26 cellular contexts compared by ENCODE assay signal in the genomic region with DNA sequence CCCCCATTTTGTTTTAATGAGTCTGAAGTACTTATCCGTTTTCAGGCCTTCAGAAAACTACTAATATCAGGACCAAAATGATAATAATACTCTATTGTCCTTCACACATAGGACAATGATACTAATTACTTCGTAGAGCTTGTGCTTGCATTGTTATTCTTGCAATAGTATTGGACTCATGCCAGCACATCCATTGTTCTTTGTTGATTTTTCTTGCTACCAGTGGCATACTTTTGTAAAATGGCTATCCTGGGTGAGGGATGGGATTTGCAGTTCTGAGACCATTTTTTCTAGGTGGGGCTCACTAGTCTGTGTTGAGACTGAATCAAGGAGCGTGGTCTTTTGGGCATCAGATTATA.
DNase-seq lines count a peak whose midpoint lies in the region; ATAC-seq and TF ChIP-seq lines count a peak whose summit lies in the region.
"Had no signal": no experiment of that assay in that cellular context is flagged by ENCODE, and none has a peak within 500 bp of the region (broad histone marks: within the 10 kb centered on the region; RNA-seq: fewer than 3 reads in every experiment).

No MANE protein-coding gene starts in this region.

- DNase-seq in Ammon's horn (ENCODE audit: low spot score) (peak; percentile 76), COR-L47 (lab: John Stamatoyannopoulos, UW) (peak; percentile 95), NCI-H345 (lab: John Stamatoyannopoulos, UW) (peak; percentile 70), globus pallidus (ENCODE audit: low spot score) (peak; percentile 81), HUDEP-2 (lab: John Stamatoyannopoulos, UW; ENCODE audit: unreplicated experiment in 76 of 76) (no peak), CD14-positive monocyte (ENCODE audit: low spot score) (no peak)
- no peak for DNase-seq in activated CD4-positive, alpha-beta memory T cell treated with anti-CD3 and anti-CD28 coated beads, Interleukin-2, amount 10 ng/mL, durations not matched to agents 7 days and 5 days
- DNase-seq: activated CD4-positive, alpha-beta T cell treated with anti-CD3 and anti-CD28 coated beads, Interleukin-2, amount 50 U/mL, for 4 hours; activated CD4-positive, CD25-positive, alpha-beta regulatory T cell; activated CD8-positive, alpha-beta memory T cell treated with anti-CD3 and anti-CD28 coated beads, Interleukin-2, amount 50 U/mL, for 4 hours; CD4-positive, alpha-beta T cell; DMS153; dorsolateral prefrontal cortex; naive thymus-derived CD8-positive, alpha-beta T cell; SJCRH30; spleen; stimulated activated CD4-positive, alpha-beta T cell treated with anti-CD3 and anti-CD28 coated beads, Interleukin-2, amount 100 ng/mL, for 48 hours; T-cell; upper lobe of right lung had no signal

- peaks cover 22% of the 10 kb centered on the region for H3K4me1 Mint-ChIP-seq in CD14-positive monocyte
- H3K4me1 Mint-ChIP-seq in activated CD4-positive, alpha-beta memory T cell treated with anti-CD3 and anti-CD28 coated beads, Interleukin-2, amount 10 ng/mL, durations not matched to agents 7 days and 5 days = no peaks in the 10 kb centered on the region
- H3K4me1 Mint-ChIP-seq: activated T-helper 17 cell treated with anti-CD3 and anti-CD28 coated beads, Interleukin-2, amount 50 U/mL, for 72 hours; naive thymus-derived CD8-positive, alpha-beta T cell; stimulated activated effector memory CD8-positive, alpha-beta T cell treated with anti-CD3 and anti-CD28 coated beads, Interleukin-12 subunit alpha, Interleukin-12 subunit beta, amount 100 ng/mL, for 72 hours; T-cell had no signal

- intact Hi-C loops in CD14-positive monocyte (cut with micrococcal nuclease) = no loop called here

- H3K4me3 Mint-ChIP-seq in CD14-positive monocyte = no peak overlapping the region
- H3K4me3 Mint-ChIP-seq in activated CD4-positive, alpha-beta memory T cell treated with anti-CD3 and anti-CD28 coated beads, Interleukin-2, amount 10 ng/mL, durations not matched to agents 7 days and 5 days = no peak overlapping the region
- H3K4me3 Mint-ChIP-seq: activated T-helper 17 cell treated with anti-CD3 and anti-CD28 coated beads, Interleukin-2, amount 50 U/mL, for 72 hours; CD4-positive, alpha-beta T cell; mesothelial cell of epicardium; naive thymus-derived CD8-positive, alpha-beta T cell; stimulated activated effector memory CD8-positive, alpha-beta T cell treated with anti-CD3 and anti-CD28 coated beads, Interleukin-12 subunit alpha, Interleukin-12 subunit beta, amount 100 ng/mL, for 72 hours; T-cell had no signal

- H3K9me3 Mint-ChIP-seq in CD14-positive monocyte = no peaks in the 10 kb centered on the region
- H3K9me3 Mint-ChIP-seq in activated CD4-positive, alpha-beta memory T cell treated with anti-CD3 and anti-CD28 coated beads, Interleukin-2, amount 10 ng/mL, durations not matched to agents 7 days and 5 days = no peaks in the 10 kb centered on the region
- H3K9me3 Mint-ChIP-seq: activated naive CD4-positive, alpha-beta T cell treated with anti-CD3 and anti-CD28 coated beads, Interleukin-2, amount 50 U/mL, for 72 hours; activated T-helper 17 cell treated with anti-CD3 and anti-CD28 coated beads, Interleukin-2, amount 50 U/mL, for 72 hours; CD4-positive, alpha-beta T cell; mesothelial cell of epicardium; naive thymus-derived CD8-positive, alpha-beta T cell; stimulated activated effector memory CD8-positive, alpha-beta T cell treated with anti-CD3 and anti-CD28 coated beads, Interleukin-12 subunit alpha, Interleukin-12 subunit beta, amount 100 ng/mL, for 72 hours; T-cell had no signal

- POLR2A ChIA-PET in activated CD4-positive, alpha-beta memory T cell treated with anti-CD3 and anti-CD28 coated beads, Interleukin-2, amount 10 ng/mL, durations not matched to agents 7 days and 5 days (lab: Charles Lee) = no interaction called here

- ATAC-seq in GM21737 (IDR thresholded peaks at IDR 0.05; ENCODE audit: unreplicated experiment) = no peak
- ATAC-seq: activated naive CD4-positive, alpha-beta T cell treated with anti-CD3 and anti-CD28 coated beads, Interleukin-2, amount 50 U/mL, for 72 hours; activated T-helper 17 cell treated with anti-CD3 and anti-CD28 coated beads, Interleukin-2, amount 50 U/mL, for 72 hours; left lobe of liver; naive thymus-derived CD8-positive, alpha-beta T cell; Panc1; stimulated activated effector memory CD8-positive, alpha-beta T cell treated with anti-CD3 and anti-CD28 coated beads, Interleukin-12 subunit alpha, Interleukin-12 subunit beta, amount 100 ng/mL, for 72 hours; T-cell; upper lobe of right lung had no signal

- H3K36me3 Mint-ChIP-seq in CD14-positive monocyte = no peaks in the 10 kb centered on the region
- H3K36me3 Mint-ChIP-seq in activated CD4-positive, alpha-beta memory T cell treated with anti-CD3 and anti-CD28 coated beads, Interleukin-2, amount 10 ng/mL, durations not matched to agents 7 days and 5 days (ENCODE audit: low read depth) = no peaks in the 10 kb centered on the region
- H3K36me3 Mint-ChIP-seq: activated naive CD4-positive, alpha-beta T cell treated with anti-CD3 and anti-CD28 coated beads, Interleukin-2, amount 50 U/mL, for 72 hours; mesothelial cell of epicardium; naive thymus-derived CD8-positive, alpha-beta T cell; stimulated activated effector memory CD8-positive, alpha-beta T cell treated with anti-CD3 and anti-CD28 coated beads, Interleukin-12 subunit alpha, Interleukin-12 subunit beta, amount 100 ng/mL, for 72 hours; T-cell had no signal

- CTCF ChIA-PET in activated CD4-positive, alpha-beta memory T cell treated with anti-CD3 and anti-CD28 coated beads, Interleukin-2, amount 10 ng/mL, durations not matched to agents 7 days and 5 days (lab: Charles Lee) = no interaction called here

- H3K27me3 Mint-ChIP-seq in CD14-positive monocyte (ENCODE audit: low read depth in 3 of 3) = no peaks in the 10 kb centered on the region
- peaks cover 47% of the 10 kb centered on the region for H3K27me3 Mint-ChIP-seq in activated CD4-positive, alpha-beta memory T cell treated with anti-CD3 and anti-CD28 coated beads, Interleukin-2, amount 10 ng/mL, durations not matched to agents 7 days and 5 days
- H3K27me3 Mint-ChIP-seq: CD4-positive, alpha-beta T cell had no signal

- TF ChIP-seq CTCF in CD14-positive monocyte (IDR thresholded peaks at IDR 0.05) = no peak

- H3K27ac Mint-ChIP-seq in CD14-positive monocyte = no peak overlapping the region
- H3K27ac Mint-ChIP-seq in activated CD4-positive, alpha-beta memory T cell treated with anti-CD3 and anti-CD28 coated beads, Interleukin-2, amount 10 ng/mL, durations not matched to agents 7 days and 5 days = no peak overlapping the region
- H3K27ac Mint-ChIP-seq: activated naive CD4-positive, alpha-beta T cell treated with anti-CD3 and anti-CD28 coated beads, Interleukin-2, amount 50 U/mL, for 72 hours; activated T-helper 17 cell treated with anti-CD3 and anti-CD28 coated beads, Interleukin-2, amount 50 U/mL, for 72 hours; CD4-positive, alpha-beta T cell; mesothelial cell of epicardium; naive thymus-derived CD8-positive, alpha-beta T cell; stimulated activated effector memory CD8-positive, alpha-beta T cell treated with anti-CD3 and anti-CD28 coated beads, Interleukin-12 subunit alpha, Interleukin-12 subunit beta, amount 100 ng/mL, for 72 hours; T-cell had no signal

Comparison
In these comparisons a context has a peak if more than half of its experiments do, and no peak if none do; other contexts are left out.
1. DNase-seq: peak in Ammon's horn (single experiment), COR-L47 (single experiment), NCI-H345 (single experiment) and globus pallidus (single experiment); none in HUDEP-2 (0 of 76), CD14-positive monocyte (single experiment) and activated CD4-positive, alpha-beta memory T cell treated with anti-CD3 and anti-CD28 coated beads, Interleukin-2, amount 10 ng/mL, durations not matched to agents 7 days and 5 days (single experiment).